ENCODE assay signal across 15 cellular contexts in genomic region chr16:81440888-81441663, GRCh38.
"Had no signal": no experiment of that assay in that cellular context is flagged by ENCODE, and none has a peak within 500 bp of the region (broad histone marks: within the 10 kb centered on the region; RNA-seq: fewer than 3 reads in every experiment).

No MANE protein-coding gene starts in this region.

- H3K4me3 Mint-ChIP-seq: activated naive CD4-positive, alpha-beta T cell treated with anti-CD3 and anti-CD28 coated beads, Interleukin-2, amount 10 ng/mL, durations not matched to agents 7 days and 5 days; activated T-helper 17 cell treated with anti-CD3 and anti-CD28 coated beads, Interleukin-2, amount 50 U/mL, for 72 hours; memory B cell; natural killer cell treated with Interleukin-12 subunit alpha and Interleukin-12 subunit beta and Interleukin-15 and Interleukin-18, amount 100 ng/mL, for 72 hours had no signal

- H3K36me3 Mint-ChIP-seq: memory B cell had no signal

- H3K36me3 ChIP-seq: ascending aorta, breast epithelium, spleen, stomach had no signal

- H3K4me1 ChIP-seq: breast epithelium had no signal

- H3K27me3 ChIP-seq: ascending aorta, breast epithelium, stomach, testis had no signal

- H3K4me3 ChIP-seq: ascending aorta, breast epithelium, spleen, stomach, testis had no signal

- H3K27ac Mint-ChIP-seq: activated naive CD4-positive, alpha-beta T cell treated with anti-CD3 and anti-CD28 coated beads, Interleukin-2, amount 10 ng/mL, durations not matched to agents 7 days and 5 days; activated T-helper 17 cell treated with anti-CD3 and anti-CD28 coated beads, Interleukin-2, amount 50 U/mL, for 72 hours; memory B cell; natural killer cell treated with Interleukin-12 subunit alpha and Interleukin-12 subunit beta and Interleukin-15 and Interleukin-18, amount 100 ng/mL, for 72 hours had no signal

- H3K27me3 Mint-ChIP-seq: memory B cell had no signal

- ATAC-seq: activated T-helper 17 cell treated with anti-CD3 and anti-CD28 coated beads, Interleukin-2, amount 50 U/mL, for 72 hours; left ventricle myocardium superior; natural killer cell treated with Interleukin-12 subunit alpha and Interleukin-12 subunit beta and Interleukin-15 and Interleukin-18, amount 100 ng/mL, for 72 hours; sciatic nerve had no signal

- H3K9me3 ChIP-seq: ascending aorta, breast epithelium, spleen, stomach, testis had no signal

- H3K27ac ChIP-seq: ascending aorta, breast epithelium, testis had no signal

- H3K9me3 Mint-ChIP-seq: activated naive CD4-positive, alpha-beta T cell treated with anti-CD3 and anti-CD28 coated beads, Interleukin-2, amount 10 ng/mL, durations not matched to agents 7 days and 5 days; activated T-helper 17 cell treated with anti-CD3 and anti-CD28 coated beads, Interleukin-2, amount 50 U/mL, for 72 hours; memory B cell; natural killer cell treated with Interleukin-12 subunit alpha and Interleukin-12 subunit beta and Interleukin-15 and Interleukin-18, amount 100 ng/mL, for 72 hours had no signal

- DNase-seq: activated CD4-positive, CD25-positive, alpha-beta regulatory T cell treated with anti-CD3 and anti-CD28 coated beads, Interleukin-2, amount 50 U/mL, for 72 hours; activated naive CD4-positive, alpha-beta T cell treated with anti-CD3 and anti-CD28 coated beads, Interleukin-2, amount 10 ng/mL, durations not matched to agents 7 days and 5 days; activated T-cell treated with anti-CD3 and anti-CD28 coated beads for 4 hours; cerebellar nuclear complex; erythroblast; left ventricle myocardium superior; spleen; stomach; testis had no signal
